ENCODE assay signal across 18 cellular contexts in genomic region chr7:105527737-105528136, GRCh38. TPM values are rescaled to one million over a fixed set of nuclear protein-coding genes. Genes with fewer than 3 reads are reported as not detected.
"Had no signal": no experiment of that assay in that cellular context is flagged by ENCODE, and none has a peak within 500 bp of the region (broad histone marks: within the 10 kb centered on the region; RNA-seq: fewer than 3 reads in every experiment).

No MANE protein-coding gene starts in this region.

RNA-seq across cellular contexts. Expression of gene EFCAB10, which starts 53.6 kb away (rescaled TPM):
- total RNA-seq: activated naive CD4-positive, alpha-beta T cell treated with anti-CD3 and anti-CD28 coated beads for 36 hours; activated naive CD4-positive, alpha-beta T cell treated with anti-CD3 and anti-CD28 coated beads, Interleukin-2, amount 50 U/mL, for 72 hours; activated naive CD8-positive, alpha-beta T cell treated with anti-CD3 and anti-CD28 coated beads for 36 hours; activated naive CD8-positive, alpha-beta T cell treated with anti-CD3 and anti-CD28 coated beads, Interleukin-2, amount 10 ng/mL, durations not matched to agents 7 days and 5 days; activated T-cell treated with anti-CD3 and anti-CD28 coated beads, Interleukin-2, amount 50 U/mL, for 4 hours; activated T-cell treated with anti-CD3 and anti-CD28 coated beads, Interleukin-2, amount 50 U/mL, for 72 hours; activated T-helper 1 cell treated with anti-CD3 and anti-CD28 coated beads, Interleukin-12 subunit alpha, Interleukin-12 subunit beta, Interleukin-2, Interleukin-4 antibody, amounts not matched to agents 30 ng/mL and 10 ng/mL and 1 ng/mL, durations not matched to agents 14 hours and 24 hours and 36 hours; activated T-helper 17 cell treated with anti-CD3 and anti-CD28 coated beads, Interleukin-2, amount 50 U/mL, for 72 hours; activated T-helper 2 cell treated with anti-CD3 and anti-CD28 coated beads, Interferon-gamma antibody, Interleukin-2, Interleukin-4, amounts not matched to agents 10 μg/mL and 5 μg/mL and 100 μg/mL, durations not matched to agents 14 hours and 24 hours and 36 hours; adrenal gland; aorta; ascending aorta; body of pancreas; breast epithelium; cardiac muscle cell; cardiac septum; chondrocyte had no signal
- polyA plus RNA-seq: adipose tissue, aorta had no signal
